In genomic region chr19:40365613-40366401, GRCh38 we compare ENCODE assay signal across 8 cellular contexts. TPM values are rescaled to one million over a fixed set of nuclear protein-coding genes. Genes with fewer than 3 reads are reported as not detected.
A peak's percentile ranks its signal among the peaks of the same experiment; 100 is the strongest.
DNase-seq lines count a peak whose midpoint lies in the region; ATAC-seq and TF ChIP-seq lines count a peak whose summit lies in the region.

No MANE protein-coding gene starts in this region.

- H3K4me3 ChIP-seq in A673 (ENCODE audit: low read depth, low read length, poor library complexity, severe bottlenecking) (peak overlapping the region; percentile 62), H7 (ENCODE audit: insufficient read depth, low read depth, low read length) (peak overlapping the region; percentile 42), WI38 (ENCODE audit: low read depth, low read length) (peak overlapping the region; percentile 56), left lung (peak overlapping the region; percentile 32 to 37)

- H3K27ac ChIP-seq in A673 (ENCODE audit: low read depth, low read length, poor library complexity, severe bottlenecking) = peak overlapping the region; percentile 83
- peak overlapping the region; percentile 19 to 34 for H3K27ac ChIP-seq in left lung

- H3K36me3 ChIP-seq in A673 (ENCODE audit: insufficient read depth, low read length, poor library complexity, severe bottlenecking) = peaks cover 33% of the 10 kb centered on the region
- peaks cover 12% of the 10 kb centered on the region for H3K36me3 ChIP-seq in H7 (replicated peaks; ENCODE audit: control insufficient read depth, insufficient read depth, low read length)
- H3K36me3 ChIP-seq in left lung = peaks cover 0 to 43% of the 10 kb centered on the region in 2 donors

- H3K9me3 ChIP-seq in A673 (ENCODE audit: low read depth, low read length, poor library complexity, severe bottlenecking) = no peaks in the 10 kb centered on the region
- H3K9me3 ChIP-seq in left lung = no peaks in the 10 kb centered on the region

- peaks cover 14% of the 10 kb centered on the region for H3K4me1 ChIP-seq in A673 (ENCODE audit: insufficient read depth, low read length, poor library complexity, severe bottlenecking)
- H3K4me1 ChIP-seq in left lung = peaks cover 5 to 61% of the 10 kb centered on the region in 2 donors

- POLR2A ChIA-PET in A673 (lab: Charles Lee; ENCODE audit: low non-redundant PET) = interaction anchor here (0.6 kb wide), 4 partner anchors 77 to 814 kb away, joined by 3 to 6 read pairs (median 4); no protein-coding TSS in a partner anchor

- intact Hi-C loops in A673 (cut with micrococcal nuclease; ENCODE audit: unreplicated experiment) = no loop called here
- intact Hi-C loops in left lung (cut with DNase I) = no loop called here

- BruUV-seq in A673 (replicated peaks; lab: Mats Ljungman, UMichigan) = TSS peak; percentile 18

- no peaks in the 10 kb centered on the region for H3K27me3 ChIP-seq in A673 (replicated peaks; ENCODE audit: insufficient read depth, low read depth, low read length, poor library complexity)
- H3K27me3 ChIP-seq in H7 (ENCODE audit: control insufficient read depth, insufficient read depth, low read length) = no peaks in the 10 kb centered on the region
- H3K27me3 ChIP-seq in left lung = no peaks in the 10 kb centered on the region

- TF ChIP-seq CTCF in A673 (conservative IDR thresholded peaks at IDR 0.05; ENCODE audit: low read depth, low read length) = no peak
- TF ChIP-seq CTCF in WI38 (IDR thresholded peaks at IDR 0.05; ENCODE audit: low read depth, low read length) = no peak
- no peak for TF ChIP-seq CTCF in left lung (IDR thresholded peaks at IDR 0.05)

- DNase-seq in A673 (ENCODE audit: low spot score) (peak; percentile 86), H7 (peak; percentile 99), dermis microvascular lymphatic vessel endothelial cell (ENCODE audit: low read depth in 2 of 2) (peak; percentile 17 to 74), left lung (peak; percentile 78 to 91), NAMALWA (ENCODE audit: low spot score) (no peak)
- peak; percentile 42 for DNase-seq in stimulated activated CD4-positive, alpha-beta T cell treated with anti-CD3 and anti-CD28 coated beads, Interleukin-4, amount 100 ng/mL, for 24 hours

- ATAC-seq in left lung (peak; percentile 93), HG02642 (IDR thresholded peaks at IDR 0.05; ENCODE audit: poor library complexity, unreplicated experiment) (no peak)

- CTCF ChIA-PET in A673 (lab: Charles Lee) = interaction anchor here (1.4 kb wide), 1 partner anchor 60 kb away, joined by 8 read pairs; no protein-coding TSS in a partner anchor

RNA-seq across cellular contexts. Expression of gene PLD3, which starts 17.3 kb away (rescaled TPM):
- total RNA-seq in A673 (2021) (310 and 334 TPM in 2 replicates), dermis microvascular lymphatic vessel endothelial cell (88.6 and 150 TPM in 2 replicates), left lung (100 to 1,000 TPM; 315 to 604 TPM)
- total RNA-seq in H7 (2014; rRNA removed; shearing (Covaris generic)) = 332 and 352 TPM in 2 replicates

RNA-seq across cellular contexts. Expression of gene C19orf47, which starts 17.6 kb away (rescaled TPM):
- total RNA-seq in A673 (2021) (26.5 and 30.8 TPM in 2 replicates), dermis microvascular lymphatic vessel endothelial cell (4.4 and 8.0 TPM in 2 replicates), left lung (10 to 100 TPM; 18.3 to 19.0 TPM)
- 8.2 and 11.8 TPM in 2 replicates for total RNA-seq in H7 (2014; rRNA removed; shearing (Covaris generic))

RNA-seq across cellular contexts. Expression of gene HIPK4, which starts 24.2 kb away (rescaled TPM):
- total RNA-seq in A673 (2021) = 0.15 TPM in 1 of 2 replicates, not detected in the other
- total RNA-seq in H7 (2014; rRNA removed; shearing (Covaris generic)) = 0.15 and 0.24 TPM in 2 replicates
- total RNA-seq in dermis microvascular lymphatic vessel endothelial cell = under 0.01 TPM in 2 replicates
- under 1 TPM; 0.09 to 0.24 TPM for total RNA-seq in left lung

RNA-seq across cellular contexts. Expression of gene PRX, which starts 47.4 kb away (rescaled TPM):
- total RNA-seq in A673 (2021) (2.5 and 3.9 TPM in 2 replicates), dermis microvascular lymphatic vessel endothelial cell (0.90 and 1.5 TPM in 2 replicates), left lung (10 to 100 TPM; 18.7 to 20.0 TPM)
- total RNA-seq in H7 (2014; rRNA removed; shearing (Covaris generic)) = 5.0 and 10.7 TPM in 2 replicates

RNA-seq across cellular contexts. Expression of gene SERTAD1, which starts 60.0 kb away (rescaled TPM):
- total RNA-seq in A673 (2021) (9.6 and 16.5 TPM in 2 replicates), dermis microvascular lymphatic vessel endothelial cell (17.3 and 25.8 TPM in 2 replicates), left lung (10 to 100 TPM; 14.8 to 17.5 TPM)
- 3.7 and 4.4 TPM in 2 replicates for total RNA-seq in H7 (2014; rRNA removed; shearing (Covaris generic))
